In genomic region chr2:11073251-11073650, GRCh38 we compare ENCODE assay signal across 9 cellular contexts.
DNase-seq lines count a peak whose midpoint lies in the region; ATAC-seq, FAIRE-seq and TF ChIP-seq lines count a peak whose summit lies in the region.
"Had no signal": no experiment of that assay in that cellular context is flagged by ENCODE, and none has a peak within 500 bp of the region (broad histone marks: within the 10 kb centered on the region; RNA-seq: fewer than 3 reads in every experiment).

No MANE protein-coding gene starts in this region.

- H4K20me1 ChIP-seq in smooth muscle cell (ENCODE audit: low read depth) = no peaks in the 10 kb centered on the region

- CTCF ChIA-PET in Panc1 (lab: Charles Lee) = interaction anchor here (0.6 kb wide), 1 partner anchor 229 kb away, joined by 3 read pairs; no protein-coding TSS in a partner anchor

- H3K79me2 ChIP-seq in smooth muscle cell (ENCODE audit: low read depth) = no peaks in the 10 kb centered on the region

- H3K27ac ChIP-seq in Panc1 (ENCODE audit: low read length) = no peak overlapping the region
- H3K27ac ChIP-seq in smooth muscle cell (ENCODE audit: low read depth) = no peak overlapping the region
- H3K27ac ChIP-seq: epithelial cell of prostate had no signal

- no peaks in the 10 kb centered on the region for H3F3A ChIP-seq in smooth muscle cell (ENCODE audit: low read depth)

- TF ChIP-seq CTCF in Panc1 (IDR thresholded peaks at IDR 0.05) (peak; percentile 73), fibroblast of villous mesenchyme (IDR thresholded peaks at IDR 0.05; ENCODE audit: insufficient read depth, low read depth, low read length) (peak; percentile 66), smooth muscle cell (IDR thresholded peaks at IDR 0.05; ENCODE audit: borderline replicate concordance, insufficient read depth, poor library complexity, severe bottlenecking) (peak; percentile 47)

- H3K9me3 ChIP-seq in Panc1 (ENCODE audit: control insufficient read depth, insufficient read depth, low read depth, low read length) (no peaks in the 10 kb centered on the region), smooth muscle cell (replicated peaks; ENCODE audit: low read depth) (no peaks in the 10 kb centered on the region)

- DNase-seq in AG08396 (ENCODE audit: low spot score) (peak; percentile 34), GM18507 (ENCODE audit: extremely low spot score, insufficient read length, low read depth) (no peak), Panc1 (ENCODE audit: low read depth, low spot score) (no peak), fibroblast of villous mesenchyme (ENCODE audit: low read depth) (peak; percentile 52), smooth muscle cell (lab: John Stamatoyannopoulos, UW; ENCODE audit: unreplicated experiment) (no peak), NOMO-1 treated with DMSO at 0.1 percent for 48 hours (lab: John Stamatoyannopoulos, UW; ENCODE audit: unreplicated experiment) (no peak), T1000 (lab: John Stamatoyannopoulos, UW) (no peak)

- H3K36me3 ChIP-seq in Panc1 (ENCODE audit: control insufficient read depth, insufficient read depth, low read length) = no peaks in the 10 kb centered on the region
- H3K36me3 ChIP-seq in smooth muscle cell (ENCODE audit: low read depth) = no peaks in the 10 kb centered on the region

- peak overlapping the region; percentile 88 for H2AFZ ChIP-seq in smooth muscle cell (ENCODE audit: low read depth)

- ATAC-seq in Panc1 = peak; percentile 57; the same call in 1 of the 2 replicates
- ATAC-seq in GM19023 (IDR thresholded peaks at IDR 0.05; ENCODE audit: unreplicated experiment) = no peak

- POLR2A ChIA-PET in Panc1 (lab: Charles Lee) = no interaction called here

- intact Hi-C loops in Panc1 (cut with micrococcal nuclease; ENCODE audit: unreplicated experiment) = no loop called here

- peaks cover 4% of the 10 kb centered on the region; the same call in 1 of the 2 replicates for H3K4me1 ChIP-seq in Panc1 (ENCODE audit: control insufficient read depth, insufficient read depth, low read length)
- H3K4me1 ChIP-seq in smooth muscle cell (ENCODE audit: low read depth) = peaks cover 3% of the 10 kb centered on the region

- H3K27me3 ChIP-seq in Panc1 (ENCODE audit: control insufficient read depth, insufficient read depth, low read length) (no peaks in the 10 kb centered on the region), smooth muscle cell (ENCODE audit: low read depth) (no peaks in the 10 kb centered on the region)

- no peak overlapping the region for H3K9ac ChIP-seq in smooth muscle cell (ENCODE audit: low read depth)

- H3K4me3 ChIP-seq in Panc1 (ENCODE audit: low read depth in 2 of 2, low read length in 2 of 2) (no peak overlapping the region), fibroblast of villous mesenchyme (ENCODE audit: low read depth, low read length) (no peak overlapping the region), smooth muscle cell (no peak overlapping the region)

- in situ Hi-C loops in Panc1 (cut with HindIII; ENCODE audit: low pct_unique_long_range_greater_than_20kb, low sequenced_read_pairs) = no loop called here

- peak; percentile 15 for FAIRE-seq in GM18507 (lab: Jason Lieb, UNC)

- H3K4me2 ChIP-seq in smooth muscle cell = peak overlapping the region; percentile 59

- BruUV-seq in Panc1 (replicated peaks; lab: Mats Ljungman, UMichigan) = no TSS peak

- WGBS in smooth muscle cell (ENCODE audit: low lambda C conversion rate) = 19% methylated on average over 10 of the region's 10 CpGs

Comparison
In these comparisons a context has a peak if more than half of its experiments do, and no peak if none do; other contexts are left out.
1. DNase-seq: peak in AG08396 (single experiment) and fibroblast of villous mesenchyme (single experiment); none in GM18507 (single experiment), Panc1 (single experiment), smooth muscle cell (single experiment), NOMO-1 treated with DMSO at 0.1 percent for 48 hours (single experiment) and T1000 (single experiment).
2. Peak in every context shown above with its lines, with median percentiles within 50 percentile points of each other: CTCF ChIP-seq.